In genomic region chr11:80280737-80281136, GRCh38 we compare ENCODE assay signal across 17 cellular contexts.
DNase-seq lines count a peak whose midpoint lies in the region; ATAC-seq, FAIRE-seq and TF ChIP-seq lines count a peak whose summit lies in the region.
"Had no signal": no experiment of that assay in that cellular context is flagged by ENCODE, and none has a peak within 500 bp of the region (broad histone marks: within the 10 kb centered on the region; RNA-seq: fewer than 3 reads in every experiment).

No MANE protein-coding gene starts in this region.

- peaks cover 4% of the 10 kb centered on the region for H3K27me3 Mint-ChIP-seq in MCF 10A (ENCODE audit: insufficient read depth, unreplicated experiment)
- H3K27me3 Mint-ChIP-seq: B cell; CD4-positive, alpha-beta T cell had no signal

- H3K36me3 ChIP-seq in prostate gland = no peaks in the 10 kb centered on the region

- no peak for TF ChIP-seq CTCF in VCaP (conservative IDR thresholded peaks at IDR 0.05)
- no peak for TF ChIP-seq CTCF in prostate gland (IDR thresholded peaks at IDR 0.05)
- TF ChIP-seq CTCF in MCF 10A (IDR thresholded peaks at IDR 0.05; ENCODE audit: unreplicated experiment) = no peak

- no peaks in the 10 kb centered on the region for H3K36me3 Mint-ChIP-seq in MCF 10A (ENCODE audit: insufficient read depth, unreplicated experiment)

- no peak for TF ChIP-seq POLR2A in prostate gland (IDR thresholded peaks at IDR 0.05)

- WGBS in prostate gland = 7% methylated on average over 3 of the region's 3 CpGs

- DNase-seq in G401 (ENCODE audit: low spot score) (peak; percentile 20), left ventricle myocardium superior (peak; percentile 27), prostate gland (ENCODE audit: low spot score) (peak; percentile 48), RCC 7860 (ENCODE audit: low spot score) (no peak), SW480 (ENCODE audit: low spot score) (no peak), HTR-8/SVneo (ENCODE audit: insufficient read length, low spot score) (no peak), MCF 10A (ENCODE audit: unreplicated experiment) (no peak)
- DNase-seq: CD4-positive, alpha-beta T cell; EL; H7; NCI-H1417 treated with DMSO at 0.1 percent for 48 hours; NCI-H2029 treated with DMSO at 0.1 percent for 48 hours; NCI-H510A treated with DMSO at 0.1 percent for 48 hours; SIG-M5 had no signal

- CTCF ChIA-PET in MCF 10A (lab: Yijun Ruan, JAX) = no interaction called here

- intact Hi-C loops in left ventricle myocardium superior (cut with micrococcal nuclease) = no loop called here
- intact Hi-C loops in prostate gland (cut with DNase I) = no loop called here
- intact Hi-C loops in MCF 10A (cut with micrococcal nuclease) = no loop called here

- in situ Hi-C loops in G401 (cut with HindIII; ENCODE audit: low sequenced_read_pairs) = no loop called here

- no peak for FAIRE-seq in RCC 7860 (lab: Jason Lieb, UNC)
- FAIRE-seq in HTR-8/SVneo (lab: Jason Lieb, UNC) = no peak
- FAIRE-seq: GM19239 had no signal

- H3K27ac ChIP-seq in VCaP (peak overlapping the region; percentile 79), prostate gland (peak overlapping the region in 1 of 2 donors; percentile 33)

- no peaks in the 10 kb centered on the region for H3K9me3 Mint-ChIP-seq in MCF 10A (ENCODE audit: unreplicated experiment)

- no peak overlapping the region for H3K4me3 ChIP-seq in prostate gland

- no peak overlapping the region for H3K27ac Mint-ChIP-seq in MCF 10A (ENCODE audit: low read depth, unreplicated experiment)
- H3K27ac Mint-ChIP-seq: B cell; CD4-positive, alpha-beta T cell had no signal

- peaks cover 10% of the 10 kb centered on the region for H3K4me1 Mint-ChIP-seq in MCF 10A (ENCODE audit: insufficient read depth, unreplicated experiment)
- H3K4me1 Mint-ChIP-seq: B cell had no signal

- H3K4me3 Mint-ChIP-seq in MCF 10A (ENCODE audit: unreplicated experiment) = no peak overlapping the region
- H3K4me3 Mint-ChIP-seq: B cell; CD4-positive, alpha-beta T cell had no signal

- BruUV-seq in MCF 10A (replicated peaks; lab: Mats Ljungman, UMichigan) = no TSS peak

- H3K4me1 ChIP-seq in prostate gland (replicated peaks) = no peaks in the 10 kb centered on the region

- H3K9me3 ChIP-seq in prostate gland = no peaks in the 10 kb centered on the region

- ATAC-seq in left ventricle myocardium superior = peak; percentile 90

- no peaks in the 10 kb centered on the region for H3K27me3 ChIP-seq in prostate gland (replicated peaks; ENCODE audit: insufficient read depth)

- POLR2A ChIA-PET in MCF 10A (lab: Yijun Ruan, JAX) = no interaction called here

Comparison
In these comparisons a context has a peak if more than half of its experiments do, and no peak if none do; other contexts are left out.
1. DNase-seq: peak in G401 (single experiment), left ventricle myocardium superior (single experiment) and prostate gland (single experiment); none in RCC 7860 (single experiment), SW480 (single experiment), HTR-8/SVneo (single experiment) and MCF 10A (single experiment).